ENCODE assay signal across 25 cellular contexts in the genomic region with DNA sequence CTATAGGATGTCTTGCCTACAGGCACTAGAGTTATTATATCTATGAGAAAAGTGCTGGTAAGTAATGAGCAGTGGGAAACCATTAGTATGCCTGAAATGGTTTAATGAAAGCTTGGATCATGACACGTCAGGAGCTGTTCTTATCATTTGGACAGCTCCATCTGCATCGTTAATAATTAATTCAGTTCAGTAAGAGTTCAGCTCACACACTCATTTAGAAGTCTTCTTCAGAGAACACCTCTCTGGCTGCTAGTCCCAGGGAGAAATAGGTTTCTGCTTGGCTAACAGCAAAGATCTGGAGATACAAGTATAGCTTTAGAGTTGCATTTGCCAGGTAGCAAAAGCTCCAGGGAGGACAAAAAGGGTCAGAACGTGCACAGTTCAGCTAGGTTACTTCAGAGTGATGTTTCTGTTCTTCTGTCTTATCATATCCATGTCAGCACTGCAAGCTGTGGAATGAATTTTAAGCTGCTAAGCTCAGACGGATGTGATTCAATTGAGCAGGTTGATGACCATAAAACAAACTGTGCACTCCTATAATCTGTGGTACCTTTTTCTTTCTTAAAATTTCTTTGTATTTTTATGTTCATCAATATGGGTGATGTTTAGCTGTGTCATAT.
DNase-seq lines count a peak whose midpoint lies in the region; ATAC-seq and TF ChIP-seq lines count a peak whose summit lies in the region.
"Had no signal": no experiment of that assay in that cellular context is flagged by ENCODE, and none has a peak within 500 bp of the region (broad histone marks: within the 10 kb centered on the region; RNA-seq: fewer than 3 reads in every experiment).

No MANE protein-coding gene starts in this region.

- intact Hi-C loops in right cardiac atrium (cut with DNase I): loop anchor here in 1 of 4 donors (10.0 kb wide), 1 partner anchor 170 kb away; a partner anchor contains a TSS

- ATAC-seq in right cardiac atrium (peak; percentile 64 to 85), HG03139 (IDR thresholded peaks at IDR 0.05; ENCODE audit: unreplicated experiment) (no peak), GM19395 (IDR thresholded peaks at IDR 0.05; ENCODE audit: unreplicated experiment) (no peak)
- ATAC-seq: A549 had no signal

- DNase-seq in right cardiac atrium (no peak), activated gamma-delta T cell (lab: John Stamatoyannopoulos, UW) (no peak)
- no peak for DNase-seq in NK-92 treated with Interleukin-12 subunit alpha and Interleukin-12 subunit beta, amount 100 ng/mL, for 24 hours (lab: John Stamatoyannopoulos, UW)
- DNase-seq: activated CD4-positive, CD25-positive, alpha-beta regulatory T cell; amygdala; CD4-positive, alpha-beta memory T cell; colonic mucosa; effector CD8-positive, alpha-beta T cell; immature natural killer cell; NCI-H1105; NCI-H187 treated with DMSO at 0.1 percent for 48 hours; NCI-H2171 treated with DMSO at 0.1 percent for 48 hours; NCI-H526 treated with DMSO at 0.1 percent for 48 hours; Peyer's patch; SJCRH30; uterus had no signal

- H4K20me1 ChIP-seq in neural cell (ENCODE audit: insufficient read depth): no peaks in the 10 kb centered on the region

- no peaks in the 10 kb centered on the region for H3K9me2 ChIP-seq in neural cell (ENCODE audit: insufficient read depth, low read length)

- H3K79me2 ChIP-seq in neural cell (replicated peaks; ENCODE audit: insufficient read depth, low read length): no peaks in the 10 kb centered on the region

- H3K27me3 ChIP-seq in right cardiac atrium (ENCODE audit: control insufficient read depth, insufficient read depth) (no peaks in the 10 kb centered on the region), neural cell (ENCODE audit: insufficient read depth, low read depth, low read length) (no peaks in the 10 kb centered on the region)
- H3K27me3 ChIP-seq: colonic mucosa, Peyer's patch, SJCRH30, uterus had no signal

- no peaks in the 10 kb centered on the region for H3K9me3 ChIP-seq in right cardiac atrium (ENCODE audit: control insufficient read depth, low read length)
- H3K9me3 ChIP-seq in neural cell (ENCODE audit: low read length): no peaks in the 10 kb centered on the region
- H3K9me3 ChIP-seq: A549, colonic mucosa, Peyer's patch, SJCRH30, thoracic aorta, uterus had no signal

- H3K36me3 ChIP-seq in neural cell (ENCODE audit: insufficient read depth, low read length): no peaks in the 10 kb centered on the region
- H3K36me3 ChIP-seq: colonic mucosa, Peyer's patch, thoracic aorta, uterus had no signal

- peak overlapping the region; percentile 60 for H3K27ac ChIP-seq in 22Rv1
- H3K27ac ChIP-seq in VCaP: peak overlapping the region; percentile 78
- no peak overlapping the region for H3K27ac ChIP-seq in right cardiac atrium (ENCODE audit: low read length)
- H3K27ac ChIP-seq in neural cell (ENCODE audit: low read length): peak overlapping the region; percentile 5
- H3K27ac ChIP-seq: A549, colonic mucosa, epithelial cell of prostate, Peyer's patch, SJCRH30, thoracic aorta, uterus had no signal

- H2AFZ ChIP-seq in neural cell (ENCODE audit: low read depth, low read length): no peak overlapping the region

- WGBS in right cardiac atrium: 42% methylated on average over 4 of the region's 4 CpGs

- H3K9ac ChIP-seq in neural cell (ENCODE audit: low read length): no peak overlapping the region

- peaks cover 1% of the 10 kb centered on the region for H3K4me1 ChIP-seq in right cardiac atrium (ENCODE audit: control insufficient read depth, insufficient read depth, low read length)
- H3K4me1 ChIP-seq: A549, colonic mucosa, Peyer's patch, uterus had no signal

- TF ChIP-seq CTCF in 22Rv1 (IDR thresholded peaks at IDR 0.05): no peak
- no peak for TF ChIP-seq CTCF in VCaP (conservative IDR thresholded peaks at IDR 0.05)
- no peak for TF ChIP-seq CTCF in neural cell (IDR thresholded peaks at IDR 0.05; ENCODE audit: poor library complexity, severe bottlenecking)

- TF ChIP-seq RAD21 in neural cell (conservative IDR thresholded peaks at IDR 0.05): no peak

- no peak for TF ChIP-seq EP300 in neural cell (conservative IDR thresholded peaks at IDR 0.05; ENCODE audit: poor library complexity, severe bottlenecking)

- no peaks in the 10 kb centered on the region for H3F3A ChIP-seq in neural cell (ENCODE audit: insufficient read depth, low read length, poor library complexity, severe bottlenecking)

- no peak overlapping the region for H3K4me2 ChIP-seq in neural cell (ENCODE audit: low read length)
- H3K4me2 ChIP-seq: A549 had no signal

- no peak overlapping the region for H3K4me3 ChIP-seq in right cardiac atrium (ENCODE audit: low read length)
- H3K4me3 ChIP-seq in neural cell (ENCODE audit: low read length): no peak overlapping the region
- H3K4me3 ChIP-seq: A549, colonic mucosa, lung, Peyer's patch, SJCRH30, thoracic aorta, uterus had no signal

TF ChIP-seq in neural cell, 6 proteins besides CTCF, POLR2A, EP300 and RAD21:
- no peak for TF ChIP-seq POLR2AphosphoS5 (IDR thresholded peaks at IDR 0.05)
TF ChIP-seq in neural cell: peak in this region for 0.

Comparison
In these comparisons a context has a peak if more than half of its experiments do, and no peak if none do; other contexts are left out.
1. ATAC-seq: peak in right cardiac atrium (2 of 2); none in HG03139 (single experiment) and GM19395 (single experiment).